17 cellular contexts compared by ENCODE assay signal in genomic region chr9:130302785-130303612, GRCh38. TPM values are rescaled to one million over a fixed set of nuclear protein-coding genes. Genes with fewer than 3 reads are reported as not detected.
DNase-seq lines count a peak whose midpoint lies in the region; ATAC-seq lines count a peak whose summit lies in the region.
"Had no signal": no experiment of that assay in that cellular context is flagged by ENCODE, and none has a peak within 500 bp of the region (broad histone marks: within the 10 kb centered on the region; RNA-seq: fewer than 3 reads in every experiment).

No MANE protein-coding gene starts in this region.

- H3K4me3 ChIP-seq in right cardiac atrium (ENCODE audit: low read length) (no peak overlapping the region), mucosa of rectum (ENCODE audit: low read length in 2 of 2) (no peak overlapping the region)

- H3K27me3 Mint-ChIP-seq in stimulated activated memory B cell treated with anti-CD40 and anti-IgM and Interleukin-4, amounts not matched to agents 10 μg/mL and 1 μg/mL and 100 μg/mL, for 72 hours: peaks cover 82% of the 10 kb centered on the region

- no peak overlapping the region for H3K27ac ChIP-seq in right cardiac atrium (ENCODE audit: low read length)
- H3K27ac ChIP-seq in mucosa of rectum (ENCODE audit: low read depth in 2 of 2, low read length in 2 of 2): peak overlapping the region; percentile 28 to 38
- H3K27ac ChIP-seq: KMS-11 had no signal

- WGBS in right cardiac atrium: 89% methylated on average over 23 of the region's 23 CpGs

- no peaks in the 10 kb centered on the region for H3K27me3 ChIP-seq in right cardiac atrium (ENCODE audit: control insufficient read depth, insufficient read depth)
- no peaks in the 10 kb centered on the region for H3K27me3 ChIP-seq in mucosa of rectum (ENCODE audit: control insufficient read depth in 2 of 2, insufficient read depth in 2 of 2, low read length in 2 of 2)

- intact Hi-C loops in right cardiac atrium (cut with DNase I) (no loop called here), left cardiac atrium (cut with DNase I) (no loop called here)

- no peak overlapping the region for H3K4me3 Mint-ChIP-seq in stimulated activated memory B cell treated with anti-CD40 and anti-IgM and Interleukin-4, amounts not matched to agents 10 μg/mL and 1 μg/mL and 100 μg/mL, for 72 hours

- no peaks in the 10 kb centered on the region for H3K36me3 ChIP-seq in mucosa of rectum (ENCODE audit: control insufficient read depth in 2 of 2, insufficient read depth in 2 of 2, low read length in 2 of 2)

- no peak for ATAC-seq in right cardiac atrium
- no peak for ATAC-seq in left cardiac atrium
- peak; percentile 3 for ATAC-seq in stimulated activated memory B cell treated with anti-CD40 and anti-IgM and Interleukin-4, amounts not matched to agents 10 μg/mL and 1 μg/mL and 100 μg/mL, for 72 hours

- peak; percentile 6 to 52 (median 48) for DNase-seq in right cardiac atrium
- no peak for DNase-seq in left cardiac atrium
- no peak for DNase-seq in activated CD4-positive, alpha-beta T cell treated with anti-CD3 and anti-CD28 coated beads for 4 hours
- no peak for DNase-seq in occipital lobe (lab: John Stamatoyannopoulos, UW)
- no peak for DNase-seq in NCI-H526 (lab: John Stamatoyannopoulos, UW)
- DNase-seq: DMS79, NCI-H1105, NCI-H146, NCI-H2029, NCI-H226, NCI-H510A treated with DMSO at 0.1 percent for 48 hours, NCI-H82 had no signal

- H3K9me3 ChIP-seq in right cardiac atrium (ENCODE audit: control insufficient read depth, low read length) (no peaks in the 10 kb centered on the region), mucosa of rectum (ENCODE audit: control insufficient read depth in 2 of 2, low read length in 2 of 2) (no peaks in the 10 kb centered on the region)

- H3K9ac ChIP-seq in mucosa of rectum (ENCODE audit: low read depth in 1 of 2, low read length in 2 of 2): no peak overlapping the region
- H3K9ac ChIP-seq: KMS-11 had no signal

- no peak overlapping the region for H3K27ac Mint-ChIP-seq in stimulated activated memory B cell treated with anti-CD40 and anti-IgM and Interleukin-4, amounts not matched to agents 10 μg/mL and 1 μg/mL and 100 μg/mL, for 72 hours

- H3K4me1 Mint-ChIP-seq in stimulated activated memory B cell treated with anti-CD40 and anti-IgM and Interleukin-4, amounts not matched to agents 10 μg/mL and 1 μg/mL and 100 μg/mL, for 72 hours: no peaks in the 10 kb centered on the region

- H3K4me1 ChIP-seq in right cardiac atrium (ENCODE audit: control insufficient read depth, insufficient read depth, low read length) (no peaks in the 10 kb centered on the region), mucosa of rectum (ENCODE audit: control insufficient read depth in 2 of 2, insufficient read depth in 2 of 2, low read length in 2 of 2) (no peaks in the 10 kb centered on the region)

- H3K36me3 Mint-ChIP-seq in stimulated activated memory B cell treated with anti-CD40 and anti-IgM and Interleukin-4, amounts not matched to agents 10 μg/mL and 1 μg/mL and 100 μg/mL, for 72 hours: no peaks in the 10 kb centered on the region

- peaks cover 10% of the 10 kb centered on the region for H3K9me3 Mint-ChIP-seq in stimulated activated memory B cell treated with anti-CD40 and anti-IgM and Interleukin-4, amounts not matched to agents 10 μg/mL and 1 μg/mL and 100 μg/mL, for 72 hours

RNA-seq across cellular contexts. Expression of gene HMCN2, which starts 37.4 kb away (rescaled TPM):
- total RNA-seq in right cardiac atrium: 1 to 10 TPM; 2.3 to 5.1 (median 3.9) TPM
- polyA plus RNA-seq in right cardiac atrium: 6.1 TPM
- total RNA-seq in left cardiac atrium: 1 to 10 TPM; 4.6 to 6.0 TPM
- total RNA-seq in occipital lobe: not detected
- total RNA-seq: OCI-LY7, SK-MEL-5 had no signal

Comparison
In these comparisons a context has a peak if more than half of its experiments do, and no peak if none do; other contexts are left out.
1. DNase-seq: peak in right cardiac atrium (3 of 3); none in left cardiac atrium (single experiment), activated CD4-positive, alpha-beta T cell treated with anti-CD3 and anti-CD28 coated beads for 4 hours (0 of 2), occipital lobe (single experiment) and NCI-H526 (0 of 2).